In genomic region chr5:141510160-141510559, GRCh38 we compare ENCODE assay signal across 1 cellular context.
TF ChIP-seq lines count a peak whose summit lies in the region.

No MANE protein-coding gene starts in this region.

TF ChIP-seq in GM12878, 131 proteins besides CTCF, POLR2A, EP300 and RAD21:
- TF ChIP-seq, protein P1, sequence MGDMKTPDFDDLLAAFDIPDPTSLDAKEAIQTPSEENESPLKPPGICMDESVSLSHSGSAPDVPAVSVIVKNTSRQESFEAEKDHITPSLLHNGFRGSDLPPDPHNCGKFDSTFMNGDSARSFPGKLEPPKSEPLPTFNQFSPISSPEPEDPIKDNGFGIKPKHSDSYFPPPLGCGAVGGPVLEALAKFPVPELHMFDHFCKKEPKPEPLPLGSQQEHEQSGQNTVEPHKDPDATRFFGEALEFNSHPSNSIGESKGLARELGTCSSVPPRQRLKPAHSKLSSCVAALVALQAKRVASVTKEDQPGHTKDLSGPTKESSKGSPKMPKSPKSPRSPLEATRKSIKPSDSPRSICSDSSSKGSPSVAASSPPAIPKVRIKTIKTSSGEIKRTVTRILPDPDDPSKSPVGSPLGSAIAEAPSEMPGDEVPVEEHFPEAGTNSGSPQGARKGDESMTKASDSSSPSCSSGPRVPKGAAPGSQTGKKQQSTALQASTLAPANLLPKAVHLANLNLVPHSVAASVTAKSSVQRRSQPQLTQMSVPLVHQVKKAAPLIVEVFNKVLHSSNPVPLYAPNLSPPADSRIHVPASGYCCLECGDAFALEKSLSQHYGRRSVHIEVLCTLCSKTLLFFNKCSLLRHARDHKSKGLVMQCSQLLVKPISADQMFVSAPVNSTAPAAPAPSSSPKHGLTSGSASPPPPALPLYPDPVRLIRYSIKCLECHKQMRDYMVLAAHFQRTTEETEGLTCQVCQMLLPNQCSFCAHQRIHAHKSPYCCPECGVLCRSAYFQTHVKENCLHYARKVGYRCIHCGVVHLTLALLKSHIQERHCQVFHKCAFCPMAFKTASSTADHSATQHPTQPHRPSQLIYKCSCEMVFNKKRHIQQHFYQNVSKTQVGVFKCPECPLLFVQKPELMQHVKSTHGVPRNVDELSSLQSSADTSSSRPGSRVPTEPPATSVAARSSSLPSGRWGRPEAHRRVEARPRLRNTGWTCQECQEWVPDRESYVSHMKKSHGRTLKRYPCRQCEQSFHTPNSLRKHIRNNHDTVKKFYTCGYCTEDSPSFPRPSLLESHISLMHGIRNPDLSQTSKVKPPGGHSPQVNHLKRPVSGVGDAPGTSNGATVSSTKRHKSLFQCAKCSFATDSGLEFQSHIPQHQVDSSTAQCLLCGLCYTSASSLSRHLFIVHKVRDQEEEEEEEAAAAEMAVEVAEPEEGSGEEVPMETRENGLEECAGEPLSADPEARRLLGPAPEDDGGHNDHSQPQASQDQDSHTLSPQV (IDR thresholded peaks at IDR 0.05) = no peak
- TF ChIP-seq, protein P2, sequence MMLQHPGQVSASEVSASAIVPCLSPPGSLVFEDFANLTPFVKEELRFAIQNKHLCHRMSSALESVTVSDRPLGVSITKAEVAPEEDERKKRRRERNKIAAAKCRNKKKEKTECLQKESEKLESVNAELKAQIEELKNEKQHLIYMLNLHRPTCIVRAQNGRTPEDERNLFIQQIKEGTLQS (IDR thresholded peaks at IDR 0.05; ENCODE audit: borderline replicate concordance, extremely low read depth, low read depth, low read length) = no peak
- peak; percentile 61 for TF ChIP-seq YY1 (IDR thresholded peaks at IDR 0.05; ENCODE audit: low read depth, low read length)
